In the genomic region with DNA sequence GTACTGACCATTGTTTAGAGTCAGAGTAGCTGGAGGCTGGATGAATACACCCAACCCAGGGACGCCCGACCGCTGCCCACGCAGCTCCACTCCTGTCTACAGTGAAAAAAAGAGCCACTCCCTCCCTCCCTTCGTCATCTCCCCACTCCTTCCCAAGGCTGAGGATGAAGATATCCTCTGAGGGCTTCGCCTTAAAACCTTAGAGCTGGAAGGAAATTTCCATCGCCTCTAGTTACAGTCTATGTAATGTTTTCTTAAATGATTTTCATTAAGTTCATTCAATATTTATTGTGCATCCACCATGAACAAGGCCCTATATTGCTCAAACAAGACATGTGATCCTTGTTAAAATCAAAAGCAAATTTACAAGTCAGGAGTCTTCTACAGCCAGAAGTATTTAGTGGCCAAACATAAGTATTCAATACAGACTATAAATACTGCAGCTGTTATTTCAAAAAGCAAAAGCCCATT, we compare ENCODE assay signal across 12 cellular contexts. TPM values are rescaled to one million over a fixed set of nuclear protein-coding genes. Genes with fewer than 3 reads are reported as not detected.
DNase-seq lines count a peak whose midpoint lies in the region; TF ChIP-seq lines count a peak whose summit lies in the region.
"Had no signal": no experiment of that assay in that cellular context is flagged by ENCODE, and none has a peak within 500 bp of the region (broad histone marks: within the 10 kb centered on the region; RNA-seq: fewer than 3 reads in every experiment).

No MANE protein-coding gene starts in this region.

- peaks cover 4% of the 10 kb centered on the region for H3K4me1 Mint-ChIP-seq in chondrocyte (ENCODE audit: low read depth)
- H3K4me1 Mint-ChIP-seq in neural crest cell, result peaks cover 24% of the 10 kb centered on the region

- H3K27ac Mint-ChIP-seq in chondrocyte (ENCODE audit: unreplicated experiment), result no peak overlapping the region
- no peak overlapping the region for H3K27ac Mint-ChIP-seq in neural crest cell (ENCODE audit: unreplicated experiment)

- H3K4me3 Mint-ChIP-seq in chondrocyte (ENCODE audit: unreplicated experiment), result peak overlapping the region; percentile 3
- peak overlapping the region; percentile 27 for H3K4me3 Mint-ChIP-seq in neural crest cell

- no peak overlapping the region for H3K27ac ChIP-seq in DOHH2 (ENCODE audit: low read depth, low read length)
- H3K27ac ChIP-seq in KMS-11, result no peak overlapping the region
- H3K27ac ChIP-seq: cardiac muscle cell, sigmoid colon had no signal

- H3K4me2 ChIP-seq in DOHH2 (ENCODE audit: low read length) (peak overlapping the region; percentile 78), KMS-11 (no peak overlapping the region)

- H3K9me2 ChIP-seq in DOHH2 (replicated peaks; ENCODE audit: control insufficient read depth, low read length), result no peaks in the 10 kb centered on the region

- H3K4me3 ChIP-seq in DOHH2 (ENCODE audit: low read length) (peak overlapping the region; percentile 68), KMS-11 (IDR thresholded peaks at IDR 0.05; ENCODE audit: insufficient read depth, low read depth, low read length) (no peak overlapping the region)

- H3K4me1 ChIP-seq in DOHH2 (ENCODE audit: control insufficient read depth, low read length) (peaks cover 47% of the 10 kb centered on the region), KMS-11 (ENCODE audit: low read depth, poor library complexity, severe bottlenecking) (peaks cover 9% of the 10 kb centered on the region)

- TF ChIP-seq CTCF in DOHH2 (IDR thresholded peaks at IDR 0.05; ENCODE audit: low read depth, low read length, poor library complexity, severe bottlenecking), result no peak
- no peak for TF ChIP-seq CTCF in KMS-11 (conservative IDR thresholded peaks at IDR 0.05; ENCODE audit: low read depth, low read length)
- TF ChIP-seq CTCF in chondrocyte (IDR thresholded peaks at IDR 0.05), result no peak
- TF ChIP-seq CTCF in neural crest cell (conservative IDR thresholded peaks at IDR 0.05), result no peak

- H3K9ac ChIP-seq in KMS-11, result no peak overlapping the region

- H3K36me3 Mint-ChIP-seq in chondrocyte (ENCODE audit: low read depth), result no peaks in the 10 kb centered on the region
- H3K36me3 Mint-ChIP-seq in neural crest cell (ENCODE audit: low read depth), result no peaks in the 10 kb centered on the region
- H3K36me3 Mint-ChIP-seq: naive B cell had no signal

- H4K20me1 ChIP-seq in DOHH2 (ENCODE audit: control insufficient read depth, insufficient read depth, low read depth, low read length) (no peaks in the 10 kb centered on the region), KMS-11 (ENCODE audit: insufficient read depth) (no peaks in the 10 kb centered on the region)

- peaks cover 38% of the 10 kb centered on the region for H3K27me3 Mint-ChIP-seq in chondrocyte (ENCODE audit: low read depth)
- H3K27me3 Mint-ChIP-seq in neural crest cell (ENCODE audit: low read depth), result peaks cover 33% of the 10 kb centered on the region

- H3K27me3 ChIP-seq in DOHH2 (ENCODE audit: control insufficient read depth, low read length), result peaks cover 36% of the 10 kb centered on the region
- H3K27me3 ChIP-seq in KMS-11 (ENCODE audit: insufficient read depth, low read depth), result no peaks in the 10 kb centered on the region

- H3K36me3 ChIP-seq in DOHH2 (ENCODE audit: control insufficient read depth, low read length), result no peaks in the 10 kb centered on the region
- no peaks in the 10 kb centered on the region for H3K36me3 ChIP-seq in KMS-11 (ENCODE audit: insufficient read depth)
- H3K36me3 ChIP-seq: cardiac muscle cell, sigmoid colon had no signal

- peak overlapping the region; percentile 93; the same call in 1 of the 2 replicates for H2AFZ ChIP-seq in KMS-11 (ENCODE audit: low read depth)

- peaks cover 20% of the 10 kb centered on the region for H3F3A ChIP-seq in DOHH2 (ENCODE audit: control insufficient read depth, insufficient read depth)

- H3K9me3 ChIP-seq in DOHH2 (ENCODE audit: control insufficient read depth, insufficient read depth, low read length), result no peaks in the 10 kb centered on the region
- H3K9me3 ChIP-seq: sigmoid colon had no signal

- H3K9me3 Mint-ChIP-seq in chondrocyte (ENCODE audit: low read depth), result no peaks in the 10 kb centered on the region
- H3K9me3 Mint-ChIP-seq in neural crest cell, result no peaks in the 10 kb centered on the region

- DNase-seq in chondrocyte (ENCODE audit: low spot score) (no peak), neural crest cell (ENCODE audit: low read depth, low spot score) (no peak), GDM1 (lab: John Stamatoyannopoulos, UW) (no peak), COLO668 (lab: John Stamatoyannopoulos, UW; ENCODE audit: unreplicated experiment) (no peak), NCI-H446 treated with DMSO at 0.1 percent for 48 hours (lab: John Stamatoyannopoulos, UW) (no peak)
- DNase-seq: left cardiac atrium, sigmoid colon had no signal

- H3K79me2 ChIP-seq in DOHH2 (ENCODE audit: control insufficient read depth, low read length) (no peaks in the 10 kb centered on the region), KMS-11 (ENCODE audit: insufficient read depth, low read depth) (no peaks in the 10 kb centered on the region)

RNA-seq across cellular contexts. Expression of a gene that starts 11.3 kb away (rescaled TPM):
- total RNA-seq in chondrocyte (0.17 TPM in 1 of 3 replicates, not detected in the others), neural crest cell (9.7 and 10.6 TPM in 2 replicates)
- total RNA-seq: Calu3 had no signal
